Comparison of ENCODE assay signal across 14 cellular contexts in genomic region chr5:180332051-180332517, GRCh38. TPM values are rescaled to one million over a fixed set of nuclear protein-coding genes. Genes with fewer than 3 reads are reported as not detected.
DNase-seq lines count a peak whose midpoint lies in the region; ATAC-seq, FAIRE-seq and TF ChIP-seq lines count a peak whose summit lies in the region.
"Had no signal": no experiment of that assay in that cellular context is flagged by ENCODE, and none has a peak within 500 bp of the region (broad histone marks: within the 10 kb centered on the region; RNA-seq: fewer than 3 reads in every experiment).

No MANE protein-coding gene starts in this region.

- H4K20me1 ChIP-seq in HepG2 (ENCODE audit: insufficient read depth, low read length) = no peaks in the 10 kb centered on the region

- H2AFZ ChIP-seq in HepG2 (ENCODE audit: low read length) = no peak overlapping the region

- DNase-seq in MCF 10A (ENCODE audit: unreplicated experiment) = peak; percentile 78
- no peak for DNase-seq in breast epithelium (ENCODE audit: low spot score in 2 of 2)
- DNase-seq in body of pancreas = peak; percentile 68 to 83 (median 76)
- no peak for DNase-seq in kidney epithelial cell (ENCODE audit: low read depth)
- no peak for DNase-seq in uterus
- no peak for DNase-seq in superior temporal gyrus (ENCODE audit: extremely low spot score)
- no peak for DNase-seq in NCI-H524 (lab: John Stamatoyannopoulos, UW)
- no peak for DNase-seq in HepG2 (ENCODE audit: low spot score)
- DNase-seq: ACHN; activated T-cell treated with anti-CD3 and anti-CD28 coated beads, Interleukin-2, amount 50 U/mL, for 48 hours; cortex of kidney; KBM-7; NCI-H526 treated with DMSO at 0.1 percent for 48 hours had no signal

- ATAC-seq in body of pancreas = peak; percentile 70
- no peak for ATAC-seq in HepG2

- peak overlapping the region in 1 of 2 donors; percentile 75 for H3K27ac ChIP-seq in breast epithelium
- H3K27ac ChIP-seq in body of pancreas = peak overlapping the region in 1 of 4 donors; percentile 66
- H3K27ac ChIP-seq in uterus = peak overlapping the region; percentile 62 to 82
- no peak overlapping the region for H3K27ac ChIP-seq in HepG2 (ENCODE audit: extremely low read length, insufficient read depth, low read length)

- H3K36me3 Mint-ChIP-seq in MCF 10A (ENCODE audit: insufficient read depth, unreplicated experiment) = peaks cover 12% of the 10 kb centered on the region

- H3K27me3 Mint-ChIP-seq in MCF 10A (ENCODE audit: insufficient read depth, unreplicated experiment) = no peaks in the 10 kb centered on the region

- H3K4me3 Mint-ChIP-seq in MCF 10A (ENCODE audit: unreplicated experiment) = no peak overlapping the region

- H3K4me1 ChIP-seq in breast epithelium (no peaks in the 10 kb centered on the region), body of pancreas (peaks cover 35% of the 10 kb centered on the region), uterus (peaks cover 0 to 10% of the 10 kb centered on the region in 2 donors), HepG2 (ENCODE audit: insufficient read depth, low read length) (0 out of 2 replicates have a peak, but pooled peaks cover 8% of the 10 kb centered on the region)

- H3K4me2 ChIP-seq in HepG2 (ENCODE audit: low read depth, low read length) = no peak overlapping the region

- TF ChIP-seq CTCF in MCF 10A (IDR thresholded peaks at IDR 0.05; ENCODE audit: unreplicated experiment) (peak; percentile 24), breast epithelium (IDR thresholded peaks at IDR 0.05) (peak in 1 of 3 donors; percentile 8), body of pancreas (IDR thresholded peaks at IDR 0.05) (peak; percentile 11 to 41 (median 33)), kidney epithelial cell (IDR thresholded peaks at IDR 0.05; ENCODE audit: insufficient read depth, low read length, poor library complexity, severe bottlenecking) (peak; percentile 9), uterus (IDR thresholded peaks at IDR 0.05) (peak in 1 of 4 experiments; percentile 25), HepG2 (CRISPR knock-in tag; IDR thresholded peaks at IDR 0.05) (no peak)

- CTCF ChIA-PET in MCF 10A (lab: Yijun Ruan, JAX) (interaction anchor here (1.1 to 11.3 kb wide), 7 partner anchors 11 to 137 kb away, joined by 3 to 167 read pairs (median 6); partner anchors contain the start of gene MAPK9), HepG2 (lab: Yijun Ruan, JAX; ENCODE audit: low intra/inter-chr PET ratio, low total read pairs) (interaction anchor here (1.2 kb wide), 1 partner anchor 39 kb away, joined by 3 read pairs; no protein-coding TSS in a partner anchor)

- no peak for TF ChIP-seq RAD21 in HepG2 (CRISPR knock-in tag; IDR thresholded peaks at IDR 0.05)

- H3K79me2 ChIP-seq in HepG2 (ENCODE audit: insufficient read depth, low read length) = no peaks in the 10 kb centered on the region

- in situ Hi-C loops in HepG2 (cut with HindIII; ENCODE audit: extremely low pct_ligation_motif_present, low pct_unique_long_range_greater_than_20kb) = no loop called here

- no peak overlapping the region for H3K4me3 ChIP-seq in breast epithelium
- H3K4me3 ChIP-seq in body of pancreas = no peak overlapping the region
- no peak overlapping the region for H3K4me3 ChIP-seq in kidney epithelial cell (ENCODE audit: low read depth, low read length)
- H3K4me3 ChIP-seq in uterus = no peak overlapping the region
- H3K4me3 ChIP-seq in HepG2 (replicated peaks in 1 of 3; ENCODE audit: insufficient read depth in 1 of 3, low read depth in 2 of 3, low read length in 3 of 3) = no peak overlapping the region

- intact Hi-C loops in MCF 10A (cut with micrococcal nuclease) = no loop called here
- intact Hi-C loops in breast epithelium (cut with DNase I; ENCODE audit: low total_unique reads) = no loop called here
- intact Hi-C loops in body of pancreas (cut with DNase I) = no loop called here
- intact Hi-C loops in uterus (cut with DNase I; ENCODE audit: low total_unique reads) = no loop called here
- intact Hi-C loops in HepG2 (cut with micrococcal nuclease; ENCODE audit: unreplicated experiment) = no loop called here

- peaks cover 34% of the 10 kb centered on the region for H3K4me1 Mint-ChIP-seq in MCF 10A (ENCODE audit: insufficient read depth, unreplicated experiment)

- H3K36me3 ChIP-seq in breast epithelium (no peaks in the 10 kb centered on the region), body of pancreas (replicated peaks in 1 of 2; ENCODE audit: insufficient read depth in 1 of 2, low read depth in 2 of 2) (no peaks in the 10 kb centered on the region), kidney epithelial cell (ENCODE audit: control insufficient read depth, insufficient read depth, low read length) (no peaks in the 10 kb centered on the region), uterus (no peaks in the 10 kb centered on the region), HepG2 (replicated peaks in 1 of 2; ENCODE audit: control insufficient read depth in 1 of 2, insufficient read depth in 2 of 2, low read length in 2 of 2) (no peaks in the 10 kb centered on the region)

- H3K9ac ChIP-seq in HepG2 (ENCODE audit: insufficient read depth, low read depth, low read length) = no peak overlapping the region

- H3K27me3 ChIP-seq in breast epithelium = no peaks in the 10 kb centered on the region
- H3K27me3 ChIP-seq in body of pancreas = no peaks in the 10 kb centered on the region
- H3K27me3 ChIP-seq in kidney epithelial cell (ENCODE audit: control insufficient read depth, insufficient read depth, low read length) = no peaks in the 10 kb centered on the region
- no peaks in the 10 kb centered on the region for H3K27me3 ChIP-seq in uterus
- H3K27me3 ChIP-seq in HepG2 (ENCODE audit: control insufficient read depth in 1 of 2, insufficient read depth in 2 of 2, low read length in 2 of 2) = peaks cover 4 to 37% of the 10 kb centered on the region in 2 experiments; a peak in 4 of 5 replicates

- TF ChIP-seq POLR2A in breast epithelium (IDR thresholded peaks at IDR 0.05) (no peak), body of pancreas (IDR thresholded peaks at IDR 0.05) (no peak), uterus (IDR thresholded peaks at IDR 0.05) (no peak), HepG2 (IDR thresholded peaks at IDR 0.05; ENCODE audit: insufficient read depth in 1 of 2, low read depth in 2 of 2, low read length in 2 of 2) (no peak)

- TF ChIP-seq EP300 in HepG2 (IDR thresholded peaks at IDR 0.05; ENCODE audit: low read depth in 2 of 2, low read length in 2 of 2) = no peak
- TF ChIP-seq EP300 in HepG2 (CRISPR knock-in tag; IDR thresholded peaks at IDR 0.05; ENCODE audit: borderline replicate concordance) = no peak

- no peak for FAIRE-seq in HepG2 (lab: Jason Lieb, UNC)
- FAIRE-seq: keratinocyte had no signal

- POLR2A ChIA-PET in MCF 10A (lab: Yijun Ruan, JAX) (interaction anchor here (0.9 kb wide), 1 partner anchor 134 kb away, joined by 3 read pairs; no protein-coding TSS in a partner anchor), HepG2 (lab: Yijun Ruan, JAX) (no interaction called here)

- 2 to 3% methylated on average over 9 to 12 of the region's 13 CpGs for WGBS in body of pancreas, 2 donors
- 37% methylated on average over 3 of the region's 13 CpGs for WGBS in HepG2 (ENCODE audit: low lambda C conversion rate)

- no peaks in the 10 kb centered on the region for H3K9me3 Mint-ChIP-seq in MCF 10A (ENCODE audit: unreplicated experiment)

- BruUV-seq in MCF 10A (replicated peaks; lab: Mats Ljungman, UMichigan) = no TSS peak
- BruUV-seq in HepG2 (replicated peaks; lab: Mats Ljungman, UMichigan) = no TSS peak

- H3K9me3 ChIP-seq in breast epithelium = no peaks in the 10 kb centered on the region
- H3K9me3 ChIP-seq in body of pancreas = no peaks in the 10 kb centered on the region
- H3K9me3 ChIP-seq in uterus = no peaks in the 10 kb centered on the region
- no peaks in the 10 kb centered on the region for H3K9me3 ChIP-seq in HepG2 (ENCODE audit: low read length)

- no peak overlapping the region for H3K27ac Mint-ChIP-seq in MCF 10A (ENCODE audit: low read depth, unreplicated experiment)

RNA-seq across cellular contexts. Expression of gene GFPT2, which starts 21.1 kb away (rescaled TPM):
- total RNA-seq in MCF 10A (2022) (8.2 and 15.7 TPM in 2 replicates), breast epithelium (10 to 100 TPM; 27.2 to 60.0 (median 52.5) TPM), body of pancreas (10 to 100 TPM in 1 of 2 donors, 1 to 10 TPM in 1; 3.9 to 17.5 TPM), kidney epithelial cell (4.0 and 7.7 TPM in 2 replicates), uterus (100 to 1,000 TPM in 1 of 4 donors, 10 to 100 TPM in 3; 18.2 to 118 (median 47.8) TPM), HepG2 (2016; rRNA removed; fragmentation: Illumina TruSeq; extraction: Trizol) (0.10 and 0.18 TPM in 2 replicates)
- not detected in 2 replicates for total RNA-seq in HepG2 (2016; cell fraction: cytosol; rRNA removed; fragmentation: Illumina TruSeq; extraction: Trizol; ENCODE audit: low read depth)
- total RNA-seq in HepG2 (2016; cell fraction: insoluble cytoplasmic fraction; rRNA removed; fragmentation: Illumina TruSeq; extraction: Trizol) = 0.10 and 0.13 TPM in 2 replicates
- 0.06 TPM in 1 of 2 replicates, not detected in the other for total RNA-seq in HepG2 (2016; cell fraction: membrane; rRNA removed; fragmentation: Illumina TruSeq; extraction: Trizol)
- total RNA-seq in HepG2 (2016; cell fraction: nucleus; rRNA removed; fragmentation: Illumina TruSeq; extraction: Trizol) = not detected in 2 replicates
- polyA plus RNA-seq in HepG2 (2011; rRNA removed) = 0.09 and 0.18 TPM in 2 replicates
- polyA plus RNA-seq in HepG2 (2011; cell fraction: cytosol; rRNA removed) = 0.08 and 0.12 TPM in 2 replicates
- 0.09 and 0.10 TPM in 2 replicates for polyA plus RNA-seq in HepG2 (2011; cell fraction: nucleus; rRNA removed)
- polyA plus RNA-seq in HepG2 (2012) = 0.07 and 0.11 TPM in 2 replicates
- 0.05 TPM in 1 of 2 replicates, not detected in the other for polyA plus RNA-seq in HepG2 (2016; cell fraction: cytosol; fragmentation: Illumina TruSeq; extraction: Trizol; ENCODE audit: low read depth)
- 0.12 TPM in 1 of 2 replicates, not detected in the other for polyA plus RNA-seq in HepG2 (2016; cell fraction: insoluble cytoplasmic fraction; fragmentation: Illumina TruSeq; extraction: Trizol; ENCODE audit: low read depth)
- polyA plus RNA-seq in HepG2 (2016; cell fraction: membrane; fragmentation: Illumina TruSeq; extraction: Trizol; ENCODE audit: low read depth) = not detected in 2 replicates
- not detected in 2 replicates for polyA plus RNA-seq in HepG2 (2016; cell fraction: nucleus; fragmentation: Illumina TruSeq; extraction: Trizol; ENCODE audit: insufficient read depth, low read depth)
- polyA minus RNA-seq in HepG2 (2011; rRNA and poly(A)+ RNA removed; ENCODE audit: low replicate concordance) = 4.4 TPM in 1 of 2 replicates, not detected in the other
- polyA minus RNA-seq in HepG2 (2011; cell fraction: cytosol; rRNA and poly(A)+ RNA removed) = not detected in 2 replicates
- polyA minus RNA-seq in HepG2 (2011; cell fraction: nucleus; rRNA and poly(A)+ RNA removed) = not detected in 2 replicates
- polyA plus RNA-seq: keratinocyte had no signal

RNA-seq across cellular contexts. Expression of gene MAPK9, which starts 40.2 kb away (rescaled TPM):
- total RNA-seq in MCF 10A (2022) = 64.0 and 70.8 TPM in 2 replicates
- total RNA-seq in breast epithelium = 10 to 100 TPM; 31.2 to 37.9 (median 34.7) TPM
- total RNA-seq in body of pancreas = 10 to 100 TPM; 20.4 to 33.2 TPM
- 22.5 and 25.1 TPM in 2 replicates for total RNA-seq in kidney epithelial cell
- total RNA-seq in uterus = 10 to 100 TPM in 3 of 4 donors, 1 to 10 TPM in 1; 9.2 to 45.1 (median 33.3) TPM
- 30.1 and 30.7 TPM in 2 replicates for total RNA-seq in HepG2 (2016; rRNA removed; fragmentation: Illumina TruSeq; extraction: Trizol)
- total RNA-seq in HepG2 (2016; cell fraction: cytosol; rRNA removed; fragmentation: Illumina TruSeq; extraction: Trizol; ENCODE audit: low read depth) = 62.8 and 71.5 TPM in 2 replicates
- total RNA-seq in HepG2 (2016; cell fraction: insoluble cytoplasmic fraction; rRNA removed; fragmentation: Illumina TruSeq; extraction: Trizol) = 24.2 and 24.5 TPM in 2 replicates
- 67.1 and 68.4 TPM in 2 replicates for total RNA-seq in HepG2 (2016; cell fraction: membrane; rRNA removed; fragmentation: Illumina TruSeq; extraction: Trizol)
- total RNA-seq in HepG2 (2016; cell fraction: nucleus; rRNA removed; fragmentation: Illumina TruSeq; extraction: Trizol) = 22.3 and 23.2 TPM in 2 replicates
- polyA plus RNA-seq in HepG2 (2011; rRNA removed) = 37.5 and 56.1 TPM in 2 replicates
- 23.0 and 31.2 TPM in 2 replicates for polyA plus RNA-seq in HepG2 (2011; cell fraction: cytosol; rRNA removed)
- polyA plus RNA-seq in HepG2 (2011; cell fraction: nucleus; rRNA removed) = 14.2 and 14.5 TPM in 2 replicates
- 22.2 and 23.4 TPM in 2 replicates for polyA plus RNA-seq in HepG2 (2012)
- 53.0 and 57.8 TPM in 2 replicates for polyA plus RNA-seq in HepG2 (2016; cell fraction: cytosol; fragmentation: Illumina TruSeq; extraction: Trizol; ENCODE audit: low read depth)
- 50.6 and 57.0 TPM in 2 replicates for polyA plus RNA-seq in HepG2 (2016; cell fraction: insoluble cytoplasmic fraction; fragmentation: Illumina TruSeq; extraction: Trizol; ENCODE audit: low read depth)
- 82.1 and 83.4 TPM in 2 replicates for polyA plus RNA-seq in HepG2 (2016; cell fraction: membrane; fragmentation: Illumina TruSeq; extraction: Trizol; ENCODE audit: low read depth)
- 52.9 and 54.2 TPM in 2 replicates for polyA plus RNA-seq in HepG2 (2016; cell fraction: nucleus; fragmentation: Illumina TruSeq; extraction: Trizol; ENCODE audit: insufficient read depth, low read depth)
- 51.3 and 98.7 TPM in 2 replicates for polyA minus RNA-seq in HepG2 (2011; rRNA and poly(A)+ RNA removed; ENCODE audit: low replicate concordance)
- polyA minus RNA-seq in HepG2 (2011; cell fraction: cytosol; rRNA and poly(A)+ RNA removed) = 21.4 and 22.1 TPM in 2 replicates
- 25.0 and 26.0 TPM in 2 replicates for polyA minus RNA-seq in HepG2 (2011; cell fraction: nucleus; rRNA and poly(A)+ RNA removed)

Comparison
In these comparisons a context has a peak if more than half of its experiments do, and no peak if none do; other contexts are left out.
1. DNase-seq: peak in MCF 10A (single experiment) and body of pancreas (4 of 4); none in breast epithelium (0 of 2), kidney epithelial cell (single experiment), uterus (0 of 2), superior temporal gyrus (single experiment), NCI-H524 (0 of 2) and HepG2 (single experiment).